ENCODE assay signal across 18 cellular contexts in genomic region chr13:78610381-78610883, GRCh38. TPM values are rescaled to one million over a fixed set of nuclear protein-coding genes. Genes with fewer than 3 reads are reported as not detected.
A peak's percentile ranks its signal among the peaks of the same experiment; 100 is the strongest.
DNase-seq lines count a peak whose midpoint lies in the region; ATAC-seq and TF ChIP-seq lines count a peak whose summit lies in the region.
"Had no signal": no experiment of that assay in that cellular context is flagged by ENCODE, and none has a peak within 500 bp of the region (broad histone marks: within the 10 kb centered on the region; RNA-seq: fewer than 3 reads in every experiment).

No MANE protein-coding gene starts in this region.

- H3K27me3 Mint-ChIP-seq in activated naive CD8-positive, alpha-beta T cell, result peaks cover 32% of the 10 kb centered on the region
- peaks cover 62% of the 10 kb centered on the region for H3K27me3 Mint-ChIP-seq in activated naive CD8-positive, alpha-beta T cell treated with anti-CD3 and anti-CD28 coated beads, Interleukin-2, amount 50 U/mL, for 24 hours
- H3K27me3 Mint-ChIP-seq in WTC11 (ENCODE audit: low read depth), result peaks cover 83% of the 10 kb centered on the region

- H3K4me1 Mint-ChIP-seq in activated naive CD8-positive, alpha-beta T cell (ENCODE audit: low read depth), result peaks cover 33% of the 10 kb centered on the region
- peaks cover 20% of the 10 kb centered on the region for H3K4me1 Mint-ChIP-seq in activated naive CD8-positive, alpha-beta T cell treated with anti-CD3 and anti-CD28 coated beads, Interleukin-2, amount 50 U/mL, for 24 hours
- H3K4me1 Mint-ChIP-seq in WTC11, result peaks cover 40% of the 10 kb centered on the region

- TF ChIP-seq CTCF in LNCaP clone FGC (IDR thresholded peaks at IDR 0.05; ENCODE audit: control insufficient read depth, extremely low read depth, insufficient read depth) (no peak), WTC11 (IDR thresholded peaks at IDR 0.05) (no peak)

- peaks cover 11% of the 10 kb centered on the region for H3K36me3 Mint-ChIP-seq in activated naive CD8-positive, alpha-beta T cell
- peaks cover 15% of the 10 kb centered on the region for H3K36me3 Mint-ChIP-seq in activated naive CD8-positive, alpha-beta T cell treated with anti-CD3 and anti-CD28 coated beads, Interleukin-2, amount 50 U/mL, for 24 hours (ENCODE audit: low read depth)
- H3K36me3 Mint-ChIP-seq in WTC11, result peaks cover 3% of the 10 kb centered on the region

- no peak overlapping the region for H3K27ac Mint-ChIP-seq in activated naive CD8-positive, alpha-beta T cell
- no peak overlapping the region for H3K27ac Mint-ChIP-seq in activated naive CD8-positive, alpha-beta T cell treated with anti-CD3 and anti-CD28 coated beads, Interleukin-2, amount 50 U/mL, for 24 hours
- no peak overlapping the region for H3K27ac Mint-ChIP-seq in WTC11

- H3K4me3 Mint-ChIP-seq in activated naive CD8-positive, alpha-beta T cell, result peak overlapping the region; percentile 81
- H3K4me3 Mint-ChIP-seq in activated naive CD8-positive, alpha-beta T cell treated with anti-CD3 and anti-CD28 coated beads, Interleukin-2, amount 50 U/mL, for 24 hours, result no peak overlapping the region
- H3K4me3 Mint-ChIP-seq in WTC11, result peak overlapping the region; percentile 73; the same call in 1 of the 2 replicates

- no peak for DNase-seq in activated naive CD8-positive, alpha-beta T cell treated with anti-CD3 and anti-CD28 coated beads, Interleukin-2, amount 50 U/mL, for 24 hours
- peak; percentile 19 for DNase-seq in LNCaP clone FGC (ENCODE audit: low read depth)
- DNase-seq in WTC11 (ENCODE audit: low spot score), result no peak
- DNase-seq in skeletal muscle cell (ENCODE audit: low read depth), result peak; percentile 11
- DNase-seq in superior temporal gyrus (ENCODE audit: extremely low spot score), result no peak
- DNase-seq in stimulated activated CD4-positive, alpha-beta T cell treated with anti-CD3 and anti-CD28 coated beads, Interleukin-12 subunit alpha, Interleukin-12 subunit beta, amount 100 ng/mL, for 4 hours, result no peak
- no peak for DNase-seq in C1 segment of cervical spinal cord (lab: John Stamatoyannopoulos, UW)
- DNase-seq: activated CD4-positive, alpha-beta T cell treated with anti-CD3 and anti-CD28 coated beads, Interleukin-2, amount 50 U/mL, for 48 hours; AML-193; left colon; naive B cell; NCI-H2029 treated with DMSO at 0.1 percent for 48 hours; right cardiac atrium; RPMI8226; T-helper 9 cell had no signal

- peaks cover 5% of the 10 kb centered on the region for H3K9me3 Mint-ChIP-seq in activated naive CD8-positive, alpha-beta T cell (ENCODE audit: low read depth)
- peaks cover 8% of the 10 kb centered on the region for H3K9me3 Mint-ChIP-seq in activated naive CD8-positive, alpha-beta T cell treated with anti-CD3 and anti-CD28 coated beads, Interleukin-2, amount 50 U/mL, for 24 hours
- no peaks in the 10 kb centered on the region for H3K9me3 Mint-ChIP-seq in WTC11

- ATAC-seq in activated naive CD8-positive, alpha-beta T cell treated with anti-CD3 and anti-CD28 coated beads, Interleukin-2, amount 50 U/mL, for 24 hours, result no peak
- no peak for ATAC-seq in WTC11

- POLR2A ChIA-PET in WTC11 (lab: Charles Lee), result no interaction called here

- no peak overlapping the region for H3K4me3 ChIP-seq in LNCaP clone FGC (ENCODE audit: low read depth, low read length)
- H3K4me3 ChIP-seq in skeletal muscle cell (ENCODE audit: low read depth, low read length), result no peak overlapping the region
- H3K4me3 ChIP-seq: HAP-1 had no signal

- CTCF ChIA-PET in WTC11 (lab: Charles Lee), result interaction anchor here (1.0 to 3.2 kb wide), 2 partner anchors 24 kb away, joined by 6 to 22 read pairs; no protein-coding TSS in a partner anchor

TF ChIP-seq in WTC11, 78 proteins besides CTCF, POLR2A, EP300 and RAD21:
- TF ChIP-seq RORB (CRISPR knock-in tag; IDR thresholded peaks at IDR 0.05) (no peak), ZBTB21 (CRISPR knock-in tag; IDR thresholded peaks at IDR 0.05; ENCODE audit: borderline replicate concordance) (no peak), SOX15 (CRISPR knock-in tag; IDR thresholded peaks at IDR 0.05) (no peak)
- TF ChIP-seq, protein P1, sequence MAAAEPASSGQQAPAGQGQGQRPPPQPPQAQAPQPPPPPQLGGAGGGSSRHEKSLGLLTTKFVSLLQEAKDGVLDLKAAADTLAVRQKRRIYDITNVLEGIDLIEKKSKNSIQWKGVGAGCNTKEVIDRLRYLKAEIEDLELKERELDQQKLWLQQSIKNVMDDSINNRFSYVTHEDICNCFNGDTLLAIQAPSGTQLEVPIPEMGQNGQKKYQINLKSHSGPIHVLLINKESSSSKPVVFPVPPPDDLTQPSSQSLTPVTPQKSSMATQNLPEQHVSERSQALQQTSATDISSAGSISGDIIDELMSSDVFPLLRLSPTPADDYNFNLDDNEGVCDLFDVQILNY (CRISPR knock-in tag; IDR thresholded peaks at IDR 0.05), result no peak

RNA-seq across cellular contexts. Expression of gene POU4F1, which starts 7.1 kb away (rescaled TPM):
- 0.11 to 0.26 TPM (median 0.14 TPM) in 3 replicates for total RNA-seq in WTC11 (2021)
- total RNA-seq: cardiac muscle cell, right cardiac atrium had no signal

RNA-seq across cellular contexts. Expression of gene OBI1, which starts 48.5 kb away (rescaled TPM):
- total RNA-seq in WTC11 (2021), result 13.4 to 16.9 TPM (median 16.7 TPM) in 3 replicates

Comparison
In these comparisons a context has a peak if more than half of its experiments do, and no peak if none do; other contexts are left out.
1. DNase-seq: peak in LNCaP clone FGC (single experiment) and skeletal muscle cell (single experiment); none in activated naive CD8-positive, alpha-beta T cell treated with anti-CD3 and anti-CD28 coated beads, Interleukin-2, amount 50 U/mL, for 24 hours (single experiment), WTC11 (single experiment), superior temporal gyrus (single experiment), stimulated activated CD4-positive, alpha-beta T cell treated with anti-CD3 and anti-CD28 coated beads, Interleukin-12 subunit alpha, Interleukin-12 subunit beta, amount 100 ng/mL, for 4 hours (single experiment) and C1 segment of cervical spinal cord (0 of 14).